25 cellular contexts compared by ENCODE assay signal in genomic region chr7:156478486-156478885, GRCh38.
"Had no signal": no experiment of that assay in that cellular context is flagged by ENCODE, and none has a peak within 500 bp of the region (broad histone marks: within the 10 kb centered on the region; RNA-seq: fewer than 3 reads in every experiment).

No MANE protein-coding gene starts in this region.

- H3K4me3 Mint-ChIP-seq: effector memory CD8-positive, alpha-beta T cell; mesothelial cell of epicardium; naive B cell; nephron progenitor cell; stimulated activated memory B cell treated with anti-CD40 and anti-IgM and Interleukin-4, amounts not matched to agents 10 μg/mL and 1 μg/mL and 100 μg/mL, for 72 hours had no signal

- H3K9me3 ChIP-seq: gastrocnemius medialis, left lung, mucosa of descending colon, neutrophil, spleen, testis, tibial artery, upper lobe of right lung had no signal

- H3K4me3 ChIP-seq: gastrocnemius medialis, left lung, mucosa of descending colon, skin epidermis, spleen, testis, tibial artery, upper lobe of right lung had no signal

- H3K27ac Mint-ChIP-seq: effector memory CD8-positive, alpha-beta T cell; mesothelial cell of epicardium; naive B cell; nephron progenitor cell; stimulated activated memory B cell treated with anti-CD40 and anti-IgM and Interleukin-4, amounts not matched to agents 10 μg/mL and 1 μg/mL and 100 μg/mL, for 72 hours had no signal

- H3K36me3 ChIP-seq: gastrocnemius medialis, left lung, neutrophil, spleen, tibial artery, upper lobe of right lung had no signal

- H2AFZ ChIP-seq: parathyroid adenoma had no signal

- DNase-seq: cortex of kidney; effector memory CD8-positive, alpha-beta T cell; foreskin fibroblast; gastrocnemius medialis; head of caudate nucleus; kidney; mesenchymal stem cell; mucosa of descending colon; naive B cell; nephron progenitor cell; spleen; stimulated activated CD4-positive, alpha-beta T cell treated with anti-CD3 and anti-CD28 coated beads, Interleukin-4, amount 100 ng/mL, for 4 hours; stimulated activated naive CD8-positive, alpha-beta T cell treated with anti-CD3 and anti-CD28 coated beads, Interleukin-15, Interleukin-2, amounts not matched to agents 100 U/mL and 50 U/mL, for 24 hours; substantia nigra; testis; tibial artery; upper lobe of right lung had no signal

- H3K9me3 Mint-ChIP-seq: effector memory CD8-positive, alpha-beta T cell; mesothelial cell of epicardium; stimulated activated memory B cell treated with anti-CD40 and anti-IgM and Interleukin-4, amounts not matched to agents 10 μg/mL and 1 μg/mL and 100 μg/mL, for 72 hours had no signal

- H3K36me3 Mint-ChIP-seq: mesothelial cell of epicardium; naive B cell; stimulated activated memory B cell treated with anti-CD40 and anti-IgM and Interleukin-4, amounts not matched to agents 10 μg/mL and 1 μg/mL and 100 μg/mL, for 72 hours had no signal

- H3K79me2 ChIP-seq: parathyroid adenoma had no signal

- H3K9ac ChIP-seq: parathyroid adenoma had no signal

- H3K4me1 Mint-ChIP-seq: mesothelial cell of epicardium; naive B cell; nephron progenitor cell; stimulated activated memory B cell treated with anti-CD40 and anti-IgM and Interleukin-4, amounts not matched to agents 10 μg/mL and 1 μg/mL and 100 μg/mL, for 72 hours had no signal

- FAIRE-seq: kidney had no signal

- H3K4me1 ChIP-seq: gastrocnemius medialis, left lung, parathyroid adenoma, testis, upper lobe of right lung had no signal

- H3K27me3 ChIP-seq: left lung, neutrophil, testis, tibial artery, upper lobe of right lung had no signal

- H3K27ac ChIP-seq: epithelial cell of prostate, gastrocnemius medialis, left lung, neutrophil, parathyroid adenoma, skin epidermis, spleen, testis, tibial artery, upper lobe of right lung had no signal

- ATAC-seq: effector memory CD8-positive, alpha-beta T cell; esophagus mucosa; gastrocnemius medialis; left lung; mucosa of descending colon; stimulated activated memory B cell treated with anti-CD40 and anti-IgM and Interleukin-4, amounts not matched to agents 10 μg/mL and 1 μg/mL and 100 μg/mL, for 72 hours; stimulated activated naive CD8-positive, alpha-beta T cell treated with anti-CD3 and anti-CD28 coated beads, Interleukin-15, Interleukin-2, amounts not matched to agents 100 U/mL and 50 U/mL, for 24 hours; upper lobe of right lung had no signal
